12 cellular contexts compared by ENCODE assay signal in genomic region chr9:5920860-5921328, GRCh38. TPM values are rescaled to one million over a fixed set of nuclear protein-coding genes. Genes with fewer than 3 reads are reported as not detected.
DNase-seq lines count a peak whose midpoint lies in the region; ATAC-seq and FAIRE-seq lines count a peak whose summit lies in the region.
"Had no signal": no experiment of that assay in that cellular context is flagged by ENCODE, and none has a peak within 500 bp of the region (broad histone marks: within the 10 kb centered on the region; RNA-seq: fewer than 3 reads in every experiment).

No MANE protein-coding gene starts in this region.

- H3K36me3 Mint-ChIP-seq in activated naive CD4-positive, alpha-beta T cell treated with anti-CD3 and anti-CD28 coated beads for 36 hours (ENCODE audit: low read depth): peaks cover 41% of the 10 kb centered on the region
- H3K36me3 Mint-ChIP-seq in stimulated activated effector memory CD8-positive, alpha-beta T cell treated with anti-CD3 and anti-CD28 coated beads, Interleukin-12 subunit alpha, Interleukin-12 subunit beta, amount 100 ng/mL, for 72 hours: peaks cover 51% of the 10 kb centered on the region

- intact Hi-C loops in activated naive CD4-positive, alpha-beta T cell treated with anti-CD3 and anti-CD28 coated beads for 36 hours (cut with micrococcal nuclease): loop anchor here (1.0 kb wide), 1 partner anchor 11 kb away; no protein-coding TSS in a partner anchor

- ATAC-seq in GM21723 (IDR thresholded peaks at IDR 0.05; ENCODE audit: unreplicated experiment) (peak; percentile 86), HG03442 (IDR thresholded peaks at IDR 0.05; ENCODE audit: unreplicated experiment) (peak; percentile 89)
- ATAC-seq in stimulated activated effector memory CD8-positive, alpha-beta T cell treated with anti-CD3 and anti-CD28 coated beads, Interleukin-12 subunit alpha, Interleukin-12 subunit beta, amount 100 ng/mL, for 72 hours: peak; percentile 96

- H3K4me1 Mint-ChIP-seq in activated naive CD4-positive, alpha-beta T cell treated with anti-CD3 and anti-CD28 coated beads for 36 hours (ENCODE audit: low read depth): peaks cover 28% of the 10 kb centered on the region
- peaks cover 49% of the 10 kb centered on the region for H3K4me1 Mint-ChIP-seq in stimulated activated effector memory CD8-positive, alpha-beta T cell treated with anti-CD3 and anti-CD28 coated beads, Interleukin-12 subunit alpha, Interleukin-12 subunit beta, amount 100 ng/mL, for 72 hours

- FAIRE-seq in HTR-8/SVneo (lab: Jason Lieb, UNC): no peak
- FAIRE-seq: pancreas had no signal

- CTCF ChIA-PET in activated naive CD4-positive, alpha-beta T cell treated with anti-CD3 and anti-CD28 coated beads for 36 hours (lab: Charles Lee): interaction anchor here (0.9 kb wide), 1 partner anchor 35 kb away, joined by 5 read pairs; no protein-coding TSS in a partner anchor

- no peaks in the 10 kb centered on the region for H3K27me3 Mint-ChIP-seq in activated naive CD4-positive, alpha-beta T cell treated with anti-CD3 and anti-CD28 coated beads for 36 hours (ENCODE audit: low read depth)

- peak overlapping the region; percentile 81 for H3K27ac Mint-ChIP-seq in activated naive CD4-positive, alpha-beta T cell treated with anti-CD3 and anti-CD28 coated beads for 36 hours
- H3K27ac Mint-ChIP-seq in stimulated activated effector memory CD8-positive, alpha-beta T cell treated with anti-CD3 and anti-CD28 coated beads, Interleukin-12 subunit alpha, Interleukin-12 subunit beta, amount 100 ng/mL, for 72 hours: peak overlapping the region; percentile 82

- H3K4me3 Mint-ChIP-seq in activated naive CD4-positive, alpha-beta T cell treated with anti-CD3 and anti-CD28 coated beads for 36 hours: no peak overlapping the region
- H3K4me3 Mint-ChIP-seq in stimulated activated effector memory CD8-positive, alpha-beta T cell treated with anti-CD3 and anti-CD28 coated beads, Interleukin-12 subunit alpha, Interleukin-12 subunit beta, amount 100 ng/mL, for 72 hours: peak overlapping the region; percentile 31

- peak; percentile 48 for DNase-seq in activated naive CD4-positive, alpha-beta T cell treated with anti-CD3 and anti-CD28 coated beads for 36 hours
- no peak for DNase-seq in activated naive CD4-positive, alpha-beta T cell treated with Interleukin-2 at 50 U/mL for 16 hours
- DNase-seq in stimulated activated effector memory CD8-positive, alpha-beta T cell treated with anti-CD3 and anti-CD28 coated beads, Interleukin-12 subunit alpha, Interleukin-12 subunit beta, amount 100 ng/mL, for 72 hours (ENCODE audit: low spot score in 2 of 2): peak in 1 of 2 donors; percentile 60
- no peak for DNase-seq in DMS53 (lab: John Stamatoyannopoulos, UW)
- DNase-seq in HTR-8/SVneo (ENCODE audit: insufficient read length, low spot score): no peak
- DNase-seq in A172 (ENCODE audit: low spot score): no peak
- DNase-seq: BE2C, hypothalamus, pancreas, T-helper 9 cell had no signal

- no peaks in the 10 kb centered on the region for H3K9me3 Mint-ChIP-seq in activated naive CD4-positive, alpha-beta T cell treated with anti-CD3 and anti-CD28 coated beads for 36 hours
- H3K9me3 Mint-ChIP-seq in stimulated activated effector memory CD8-positive, alpha-beta T cell treated with anti-CD3 and anti-CD28 coated beads, Interleukin-12 subunit alpha, Interleukin-12 subunit beta, amount 100 ng/mL, for 72 hours: no peaks in the 10 kb centered on the region

RNA-seq across cellular contexts. Expression of gene MLANA, which starts 30.2 kb away (rescaled TPM):
- total RNA-seq in activated naive CD4-positive, alpha-beta T cell treated with anti-CD3 and anti-CD28 coated beads for 36 hours: not detected
- total RNA-seq in A172 (2014; rRNA removed; shearing (Covaris generic)): not detected in 2 replicates
- total RNA-seq: pancreas had no signal
